1 cellular context compared by ENCODE assay signal in genomic region chr17:57366558-57367351, GRCh38.
A peak's percentile ranks its signal among the peaks of the same experiment; 100 is the strongest.
TF ChIP-seq lines count a peak whose summit lies in the region.

No MANE protein-coding gene starts in this region.

TF ChIP-seq in HEK293, 187 proteins besides CTCF, POLR2A, EP300 and RAD21 (continued from another document):
- TF ChIP-seq PRDM2 (tag by site-specific recombination; IDR thresholded peaks at IDR 0.05; ENCODE audit: borderline replicate concordance) (no peak), ZFHX2 (tag by site-specific recombination; conservative IDR thresholded peaks at IDR 0.05) (peak; percentile 52), ZNF341 (tag by site-specific recombination; IDR thresholded peaks at IDR 0.05; ENCODE audit: low read depth) (peak; percentile 83)
